14 cellular contexts compared by ENCODE assay signal in genomic region chr4:121594796-121595526, GRCh38.
DNase-seq lines count a peak whose midpoint lies in the region; ATAC-seq and TF ChIP-seq lines count a peak whose summit lies in the region.
"Had no signal": no experiment of that assay in that cellular context is flagged by ENCODE, and none has a peak within 500 bp of the region (broad histone marks: within the 10 kb centered on the region; RNA-seq: fewer than 3 reads in every experiment).

No MANE protein-coding gene starts in this region.

- no peaks in the 10 kb centered on the region for H3K36me3 ChIP-seq in kidney epithelial cell (ENCODE audit: control insufficient read depth, insufficient read depth, low read length)
- H3K36me3 ChIP-seq in upper lobe of left lung, result no peaks in the 10 kb centered on the region
- no peaks in the 10 kb centered on the region for H3K36me3 ChIP-seq in CD4-positive, alpha-beta memory T cell (ENCODE audit: insufficient read depth, low read length)
- H3K36me3 ChIP-seq: transverse colon had no signal

- H3K4me3 Mint-ChIP-seq in endothelial cell (ENCODE audit: unreplicated experiment), result no peak overlapping the region
- peak overlapping the region in 1 of 8 donors; percentile 52 for H3K4me3 Mint-ChIP-seq in CD4-positive, alpha-beta memory T cell
- H3K4me3 Mint-ChIP-seq: activated naive CD8-positive, alpha-beta T cell treated with anti-CD3 and anti-CD28 coated beads, Interleukin-2, amount 10 ng/mL, durations not matched to agents 7 days and 5 days; T-cell had no signal

- ATAC-seq in upper lobe of left lung (ENCODE audit: low FRiP score in 2 of 2) (peak; percentile 40 to 83), GM19023 (IDR thresholded peaks at IDR 0.05; ENCODE audit: unreplicated experiment) (no peak)
- ATAC-seq: T-cell had no signal

- TF ChIP-seq CTCF in endothelial cell (IDR thresholded peaks at IDR 0.05; ENCODE audit: unreplicated experiment), result no peak
- no peak for TF ChIP-seq CTCF in kidney epithelial cell (IDR thresholded peaks at IDR 0.05; ENCODE audit: insufficient read depth, low read length, poor library complexity, severe bottlenecking)
- TF ChIP-seq CTCF in upper lobe of left lung (IDR thresholded peaks at IDR 0.05), result no peak

- H3K27me3 Mint-ChIP-seq in endothelial cell (ENCODE audit: unreplicated experiment), result no peaks in the 10 kb centered on the region
- peaks cover 0 to 4% of the 10 kb centered on the region in 2 donors for H3K27me3 Mint-ChIP-seq in CD4-positive, alpha-beta memory T cell

- DNase-seq in LHCN-M2 (ENCODE audit: low read depth), result peak; percentile 37
- no peak for DNase-seq in endothelial cell (ENCODE audit: low spot score)
- peak; percentile 39 for DNase-seq in kidney epithelial cell (ENCODE audit: low read depth)
- no peak for DNase-seq in upper lobe of left lung
- no peak for DNase-seq in NCI-H82 (lab: John Stamatoyannopoulos, UW)
- DNase-seq in CD4-positive, alpha-beta memory T cell, result no peak
- DNase-seq in MV-4-11 (lab: John Stamatoyannopoulos, UW), result no peak
- DNase-seq: activated CD4-positive, alpha-beta T cell treated with anti-CD3 and anti-CD28 coated beads, Interleukin-2, amount 50 U/mL, for 48 hours; activated naive CD8-positive, alpha-beta T cell treated with anti-CD3 and anti-CD28 coated beads, Interleukin-2, amount 10 ng/mL, durations not matched to agents 7 days and 5 days; GDM1; NCI-H526 treated with DMSO at 0.1 percent for 48 hours; T-cell; transverse colon had no signal

- H3K9me3 Mint-ChIP-seq in endothelial cell (ENCODE audit: unreplicated experiment), result no peaks in the 10 kb centered on the region
- peaks cover 0 to 5% (median 0%) of the 10 kb centered on the region in 8 donors for H3K9me3 Mint-ChIP-seq in CD4-positive, alpha-beta memory T cell
- H3K9me3 Mint-ChIP-seq: activated naive CD8-positive, alpha-beta T cell treated with anti-CD3 and anti-CD28 coated beads, Interleukin-2, amount 10 ng/mL, durations not matched to agents 7 days and 5 days; T-cell had no signal

- TF ChIP-seq EP300 in upper lobe of left lung (IDR thresholded peaks at IDR 0.05), result peak in 1 of 4 donors; percentile 49

- TF ChIP-seq POLR2A in upper lobe of left lung (IDR thresholded peaks at IDR 0.05), result no peak

- WGBS in upper lobe of left lung, 2 donors, result 59 to 66% methylated on average over 3 of the region's 3 CpGs

- peak overlapping the region; percentile 76 for H3K27ac Mint-ChIP-seq in endothelial cell (ENCODE audit: unreplicated experiment)
- H3K27ac Mint-ChIP-seq in CD4-positive, alpha-beta memory T cell, result no peak overlapping the region
- H3K27ac Mint-ChIP-seq: activated naive CD8-positive, alpha-beta T cell treated with anti-CD3 and anti-CD28 coated beads, Interleukin-2, amount 10 ng/mL, durations not matched to agents 7 days and 5 days; T-cell had no signal

- H3K36me3 Mint-ChIP-seq in endothelial cell (ENCODE audit: low read depth, unreplicated experiment), result no peaks in the 10 kb centered on the region
- H3K36me3 Mint-ChIP-seq in CD4-positive, alpha-beta memory T cell, result no peaks in the 10 kb centered on the region
- H3K36me3 Mint-ChIP-seq: activated naive CD8-positive, alpha-beta T cell treated with anti-CD3 and anti-CD28 coated beads, Interleukin-2, amount 10 ng/mL, durations not matched to agents 7 days and 5 days; T-cell had no signal

- H3K27me3 ChIP-seq in kidney epithelial cell (ENCODE audit: control insufficient read depth, insufficient read depth, low read length), result no peaks in the 10 kb centered on the region
- no peaks in the 10 kb centered on the region for H3K27me3 ChIP-seq in upper lobe of left lung
- H3K27me3 ChIP-seq in CD4-positive, alpha-beta memory T cell (ENCODE audit: insufficient read depth, low read length), result no peaks in the 10 kb centered on the region
- H3K27me3 ChIP-seq: transverse colon had no signal

- POLR2A ChIA-PET in CD4-positive, alpha-beta memory T cell (lab: Charles Lee; ENCODE audit: partially characterized antibody), result no interaction called here

- CTCF ChIA-PET in CD4-positive, alpha-beta memory T cell (lab: Charles Lee; ENCODE audit: partially characterized antibody), result no interaction called here

- H3K9me3 ChIP-seq in upper lobe of left lung, result no peaks in the 10 kb centered on the region
- no peaks in the 10 kb centered on the region for H3K9me3 ChIP-seq in CD4-positive, alpha-beta memory T cell (ENCODE audit: control insufficient read depth in 1 of 2, low read length in 2 of 2)
- H3K9me3 ChIP-seq: transverse colon had no signal

- H3K4me3 ChIP-seq in kidney epithelial cell (ENCODE audit: low read depth, low read length), result no peak overlapping the region
- H3K4me3 ChIP-seq in upper lobe of left lung, result no peak overlapping the region
- H3K4me3 ChIP-seq in CD4-positive, alpha-beta memory T cell (ENCODE audit: low read length in 2 of 2), result no peak overlapping the region
- H3K4me3 ChIP-seq: transverse colon had no signal

- intact Hi-C loops in CD4-positive, alpha-beta memory T cell (cut with micrococcal nuclease), result no loop called here

- peaks cover 0 to 5% (median 3%) of the 10 kb centered on the region in 4 donors for H3K4me1 ChIP-seq in upper lobe of left lung
- H3K4me1 ChIP-seq in CD4-positive, alpha-beta memory T cell (ENCODE audit: insufficient read depth, low read length), result no peaks in the 10 kb centered on the region
- H3K4me1 ChIP-seq: transverse colon had no signal

- peaks cover 11% of the 10 kb centered on the region for H3K4me1 Mint-ChIP-seq in endothelial cell (ENCODE audit: unreplicated experiment)
- H3K4me1 Mint-ChIP-seq in CD4-positive, alpha-beta memory T cell, result no peaks in the 10 kb centered on the region
- H3K4me1 Mint-ChIP-seq: T-cell had no signal

- H3K27ac ChIP-seq in upper lobe of left lung, result peak overlapping the region in 3 of 4 donors; percentile 41 to 74 (median 72)
- no peak overlapping the region for H3K27ac ChIP-seq in CD4-positive, alpha-beta memory T cell (ENCODE audit: low read depth, low read length)
- H3K27ac ChIP-seq: transverse colon had no signal

Comparison
In these comparisons a context has a peak if more than half of its experiments do, and no peak if none do; other contexts are left out.
1. DNase-seq: peak in LHCN-M2 (single experiment) and kidney epithelial cell (single experiment); none in endothelial cell (single experiment), upper lobe of left lung (0 of 2), NCI-H82 (single experiment), CD4-positive, alpha-beta memory T cell (0 of 5) and MV-4-11 (single experiment).